In the genomic region with DNA sequence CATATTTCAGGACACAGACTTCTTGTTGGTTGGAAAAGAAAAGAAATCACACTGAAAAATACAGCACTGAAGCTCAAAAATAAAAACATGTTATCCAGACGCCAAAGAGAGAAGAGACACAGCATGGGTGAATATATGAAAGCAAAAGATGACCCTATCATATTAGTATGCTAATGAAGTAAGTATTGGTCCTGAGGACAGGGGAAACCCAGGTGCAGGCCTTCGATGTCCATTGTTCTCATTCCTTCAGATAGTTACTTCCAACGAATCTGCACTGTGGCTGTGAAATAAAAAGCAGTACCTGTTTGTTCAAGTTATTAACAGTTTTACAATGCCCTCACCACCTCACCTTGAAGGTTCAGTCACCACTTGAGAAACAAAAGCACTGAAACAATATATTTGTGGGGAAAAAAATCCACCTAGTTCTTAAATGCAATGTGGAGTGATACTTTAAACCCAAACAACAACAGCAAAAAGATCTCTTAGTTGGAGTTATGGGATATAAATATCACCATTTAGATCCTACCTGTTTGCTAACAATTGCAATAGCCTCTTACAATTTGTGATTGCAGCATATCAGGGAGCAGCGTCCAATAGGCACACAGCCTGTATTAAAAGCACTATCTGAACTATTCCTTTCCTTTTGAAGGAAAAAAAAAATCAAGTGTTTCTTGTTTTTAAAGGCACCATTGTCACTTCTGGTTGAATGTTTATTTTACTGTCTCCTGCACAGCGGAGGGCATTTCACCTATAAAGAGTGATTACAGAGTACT, we compare ENCODE assay signal across 23 cellular contexts.
DNase-seq lines count a peak whose midpoint lies in the region; ATAC-seq and TF ChIP-seq lines count a peak whose summit lies in the region.
"Had no signal": no experiment of that assay in that cellular context is flagged by ENCODE, and none has a peak within 500 bp of the region (broad histone marks: within the 10 kb centered on the region; RNA-seq: fewer than 3 reads in every experiment).

No MANE protein-coding gene starts in this region.

- H3K9me3 Mint-ChIP-seq in WTC11, result no peaks in the 10 kb centered on the region; the same call in 1 of the 2 replicates
- H3K9me3 Mint-ChIP-seq: activated T-cell treated with anti-CD3 and anti-CD28 coated beads, Interleukin-2, amount 50 U/mL, for 24 hours; dendritic cell treated with granulocyte-macrophage colony-stimulating factor and Interleukin-4, amounts not matched to agents 40 ng/mL and 50 ng/mL, for 4 days; memory B cell had no signal

- no peak overlapping the region for H3K4me3 Mint-ChIP-seq in WTC11
- H3K4me3 Mint-ChIP-seq: activated T-cell treated with anti-CD3 and anti-CD28 coated beads, Interleukin-2, amount 50 U/mL, for 24 hours; CD14-positive monocyte; dendritic cell treated with granulocyte-macrophage colony-stimulating factor and Interleukin-4, amounts not matched to agents 40 ng/mL and 50 ng/mL, for 4 days; memory B cell; stimulated activated naive B cell treated with anti-CD40 and anti-IgM and Interleukin-4, amounts not matched to agents 10 μg/mL and 1 μg/mL and 100 μg/mL, for 72 hours had no signal

- no peaks in the 10 kb centered on the region for H3K36me3 Mint-ChIP-seq in WTC11
- H3K36me3 Mint-ChIP-seq: CD14-positive monocyte; memory B cell; stimulated activated naive B cell treated with anti-CD40 and anti-IgM and Interleukin-4, amounts not matched to agents 10 μg/mL and 1 μg/mL and 100 μg/mL, for 72 hours had no signal

- H3K27ac ChIP-seq in layer of hippocampus (ENCODE audit: low read depth, low read length), result peak overlapping the region; percentile 3
- peak overlapping the region in 2 of 3 donors; percentile 49 to 78 for H3K27ac ChIP-seq in thyroid gland
- no peak overlapping the region for H3K27ac ChIP-seq in stomach
- no peak overlapping the region for H3K27ac ChIP-seq in uterus
- H3K27ac ChIP-seq: KMS-11, RWPE1 had no signal

- peak in 2 of 3 experiments; percentile 34 to 84 for DNase-seq in NCI-H1417 (lab: John Stamatoyannopoulos, UW)
- DNase-seq in WTC11 (ENCODE audit: low spot score), result no peak
- peak in 1 of 2 donors; percentile 2 for DNase-seq in thyroid gland
- no peak for DNase-seq in stomach
- DNase-seq in uterus, result no peak
- DNase-seq: activated CD4-positive, alpha-beta T cell treated with anti-CD3 and anti-CD28 coated beads for 4 hours; activated naive CD4-positive, alpha-beta T cell; activated T-cell treated with anti-CD3 and anti-CD28 coated beads, Interleukin-2, amount 50 U/mL, for 24 hours; kidney; MV-4-11; NCI-H1694 treated with DMSO at 0.1 percent for 48 hours; SK-N-SH; stimulated activated CD4-positive, alpha-beta T cell treated with anti-CD3 and anti-CD28 coated beads, Interleukin-12 subunit alpha, Interleukin-12 subunit beta, amount 100 ng/mL, for 4 hours; stimulated activated CD4-positive, alpha-beta T cell treated with anti-CD3 and anti-CD28 coated beads, Interleukin-4, amount 100 ng/mL, for 24 hours; stimulated activated naive B cell treated with anti-CD40 and anti-IgM and Interleukin-4, amounts not matched to agents 10 μg/mL and 1 μg/mL and 100 μg/mL, for 72 hours; T-helper 2 cell had no signal

- no peaks in the 10 kb centered on the region for H3K9me3 ChIP-seq in thyroid gland
- H3K9me3 ChIP-seq in stomach, result no peaks in the 10 kb centered on the region
- no peaks in the 10 kb centered on the region for H3K9me3 ChIP-seq in uterus
- H3K9me3 ChIP-seq: SK-N-SH had no signal

- H3K27me3 Mint-ChIP-seq in WTC11 (ENCODE audit: low read depth), result no peaks in the 10 kb centered on the region
- H3K27me3 Mint-ChIP-seq: dendritic cell treated with granulocyte-macrophage colony-stimulating factor and Interleukin-4, amounts not matched to agents 40 ng/mL and 50 ng/mL, for 4 days; memory B cell had no signal

- peak overlapping the region; percentile 20; the same call in 1 of the 2 replicates for H3K27ac Mint-ChIP-seq in WTC11
- H3K27ac Mint-ChIP-seq: activated T-cell treated with anti-CD3 and anti-CD28 coated beads, Interleukin-2, amount 50 U/mL, for 24 hours; CD14-positive monocyte; dendritic cell treated with granulocyte-macrophage colony-stimulating factor and Interleukin-4, amounts not matched to agents 40 ng/mL and 50 ng/mL, for 4 days; memory B cell; stimulated activated naive B cell treated with anti-CD40 and anti-IgM and Interleukin-4, amounts not matched to agents 10 μg/mL and 1 μg/mL and 100 μg/mL, for 72 hours had no signal

- no peak for TF ChIP-seq EP300 in stomach (IDR thresholded peaks at IDR 0.05)

- H3K4me3 ChIP-seq in thyroid gland (replicated peaks in 1 of 3) (no peak overlapping the region), stomach (no peak overlapping the region), uterus (no peak overlapping the region)

- ATAC-seq in WTC11 (no peak), GM19463 (IDR thresholded peaks at IDR 0.05; ENCODE audit: unreplicated experiment) (no peak)
- ATAC-seq: stimulated activated naive B cell treated with anti-CD40 and anti-IgM and Interleukin-4, amounts not matched to agents 10 μg/mL and 1 μg/mL and 100 μg/mL, for 72 hours had no signal

- POLR2A ChIA-PET in WTC11 (lab: Charles Lee), result no interaction called here

- H3K27me3 ChIP-seq in layer of hippocampus (ENCODE audit: control insufficient read depth, insufficient read depth, low read length) (no peaks in the 10 kb centered on the region), thyroid gland (no peaks in the 10 kb centered on the region), stomach (no peaks in the 10 kb centered on the region), uterus (no peaks in the 10 kb centered on the region)

- WGBS in thyroid gland, 2 donors, result 33 to 34% methylated on average over 5 of the region's 5 CpGs
- 36 to 58% (median 43%) methylated on average over 5 of the region's 5 CpGs for WGBS in stomach, 5 donors

- peaks cover 12 to 21% of the 10 kb centered on the region in 2 donors for H3K4me1 ChIP-seq in thyroid gland
- H3K4me1 ChIP-seq in stomach, result peaks cover 0 to 8% (median 0%) of the 10 kb centered on the region in 4 donors
- no peaks in the 10 kb centered on the region for H3K4me1 ChIP-seq in uterus

- no peak for TF ChIP-seq CTCF in WTC11 (IDR thresholded peaks at IDR 0.05)
- TF ChIP-seq CTCF in thyroid gland (IDR thresholded peaks at IDR 0.05), result no peak
- TF ChIP-seq CTCF in stomach (IDR thresholded peaks at IDR 0.05), result no peak
- TF ChIP-seq CTCF in uterus (IDR thresholded peaks at IDR 0.05), result no peak

- H3K36me3 ChIP-seq in thyroid gland, result no peaks in the 10 kb centered on the region
- no peaks in the 10 kb centered on the region for H3K36me3 ChIP-seq in stomach
- H3K36me3 ChIP-seq in uterus, result no peaks in the 10 kb centered on the region

- CTCF ChIA-PET in WTC11 (lab: Charles Lee), result no interaction called here

- intact Hi-C loops in thyroid gland (cut with DNase I) (no loop called here), stomach (cut with DNase I; ENCODE audit: low total_unique reads) (no loop called here), uterus (cut with DNase I; ENCODE audit: low total_unique reads) (no loop called here)

- peaks cover 17% of the 10 kb centered on the region for H3K4me1 Mint-ChIP-seq in WTC11
- H3K4me1 Mint-ChIP-seq: CD14-positive monocyte; memory B cell; stimulated activated naive B cell treated with anti-CD40 and anti-IgM and Interleukin-4, amounts not matched to agents 10 μg/mL and 1 μg/mL and 100 μg/mL, for 72 hours had no signal

- TF ChIP-seq POLR2A in thyroid gland (IDR thresholded peaks at IDR 0.05) (no peak), stomach (IDR thresholded peaks at IDR 0.05) (no peak), uterus (IDR thresholded peaks at IDR 0.05) (no peak)

TF ChIP-seq in WTC11, 78 proteins besides CTCF, POLR2A, EP300 and RAD21 (continues in another document):
- TF ChIP-seq JUN (CRISPR knock-in tag; IDR thresholded peaks at IDR 0.05), result no peak
- TF ChIP-seq, protein P1, sequence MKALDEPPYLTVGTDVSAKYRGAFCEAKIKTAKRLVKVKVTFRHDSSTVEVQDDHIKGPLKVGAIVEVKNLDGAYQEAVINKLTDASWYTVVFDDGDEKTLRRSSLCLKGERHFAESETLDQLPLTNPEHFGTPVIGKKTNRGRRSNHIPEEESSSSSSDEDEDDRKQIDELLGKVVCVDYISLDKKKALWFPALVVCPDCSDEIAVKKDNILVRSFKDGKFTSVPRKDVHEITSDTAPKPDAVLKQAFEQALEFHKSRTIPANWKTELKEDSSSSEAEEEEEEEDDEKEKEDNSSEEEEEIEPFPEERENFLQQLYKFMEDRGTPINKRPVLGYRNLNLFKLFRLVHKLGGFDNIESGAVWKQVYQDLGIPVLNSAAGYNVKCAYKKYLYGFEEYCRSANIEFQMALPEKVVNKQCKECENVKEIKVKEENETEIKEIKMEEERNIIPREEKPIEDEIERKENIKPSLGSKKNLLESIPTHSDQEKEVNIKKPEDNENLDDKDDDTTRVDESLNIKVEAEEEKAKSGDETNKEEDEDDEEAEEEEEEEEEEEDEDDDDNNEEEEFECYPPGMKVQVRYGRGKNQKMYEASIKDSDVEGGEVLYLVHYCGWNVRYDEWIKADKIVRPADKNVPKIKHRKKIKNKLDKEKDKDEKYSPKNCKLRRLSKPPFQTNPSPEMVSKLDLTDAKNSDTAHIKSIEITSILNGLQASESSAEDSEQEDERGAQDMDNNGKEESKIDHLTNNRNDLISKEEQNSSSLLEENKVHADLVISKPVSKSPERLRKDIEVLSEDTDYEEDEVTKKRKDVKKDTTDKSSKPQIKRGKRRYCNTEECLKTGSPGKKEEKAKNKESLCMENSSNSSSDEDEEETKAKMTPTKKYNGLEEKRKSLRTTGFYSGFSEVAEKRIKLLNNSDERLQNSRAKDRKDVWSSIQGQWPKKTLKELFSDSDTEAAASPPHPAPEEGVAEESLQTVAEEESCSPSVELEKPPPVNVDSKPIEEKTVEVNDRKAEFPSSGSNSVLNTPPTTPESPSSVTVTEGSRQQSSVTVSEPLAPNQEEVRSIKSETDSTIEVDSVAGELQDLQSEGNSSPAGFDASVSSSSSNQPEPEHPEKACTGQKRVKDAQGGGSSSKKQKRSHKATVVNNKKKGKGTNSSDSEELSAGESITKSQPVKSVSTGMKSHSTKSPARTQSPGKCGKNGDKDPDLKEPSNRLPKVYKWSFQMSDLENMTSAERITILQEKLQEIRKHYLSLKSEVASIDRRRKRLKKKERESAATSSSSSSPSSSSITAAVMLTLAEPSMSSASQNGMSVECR (CRISPR knock-in tag; IDR thresholded peaks at IDR 0.05; ENCODE audit: borderline replicate concordance), result no peak

Comparison
In these comparisons a context has a peak if more than half of its experiments do, and no peak if none do; other contexts are left out.
1. DNase-seq: peak in NCI-H1417 (2 of 3); none in WTC11 (single experiment), stomach (single experiment) and uterus (0 of 2).
2. H3K27ac ChIP-seq: peak in layer of hippocampus (single experiment) and thyroid gland (2 of 3); none in stomach (0 of 5) and uterus (0 of 2).